Comparison of ENCODE assay signal across 1 cellular context in genomic region chr1:2226525-2227340, GRCh38.
TF ChIP-seq lines count a peak whose summit lies in the region.

No MANE protein-coding gene starts in this region.

TF ChIP-seq in HepG2, 621 proteins besides CTCF, POLR2A, EP300 and RAD21 (continued from another document and continues in another):
- no peak for TF ChIP-seq KLF13 (CRISPR knock-in tag; IDR thresholded peaks at IDR 0.05)
- TF ChIP-seq MAX (IDR thresholded peaks at IDR 0.05): 0 out of 2 replicates have a peak, but pooled peaks have one; percentile 8
- no peak for TF ChIP-seq ZNF292 (CRISPR knock-in tag; IDR thresholded peaks at IDR 0.05; ENCODE audit: borderline replicate concordance, low read depth)
- TF ChIP-seq ZSCAN22 (CRISPR knock-in tag; IDR thresholded peaks at IDR 0.05): no peak
- TF ChIP-seq MLXIP (CRISPR knock-in tag; IDR thresholded peaks at IDR 0.05; ENCODE audit: borderline replicate concordance): no peak
- TF ChIP-seq ZNF329 (CRISPR knock-in tag; IDR thresholded peaks at IDR 0.05; ENCODE audit: low read depth): no peak
- TF ChIP-seq ETV5 (CRISPR knock-in tag; IDR thresholded peaks at IDR 0.05; ENCODE audit: borderline replicate concordance): no peak
- no peak for TF ChIP-seq ZNF367 (CRISPR knock-in tag; IDR thresholded peaks at IDR 0.05; ENCODE audit: borderline replicate concordance)
- TF ChIP-seq ZNF790 (CRISPR knock-in tag; IDR thresholded peaks at IDR 0.05; ENCODE audit: borderline replicate concordance): no peak
- no peak for TF ChIP-seq ZNF10 (CRISPR knock-in tag; IDR thresholded peaks at IDR 0.05; ENCODE audit: borderline replicate concordance, low read depth)
- no peak for TF ChIP-seq ZXDC (CRISPR knock-in tag; IDR thresholded peaks at IDR 0.05)
- no peak; the same call in 1 of the 2 replicates for TF ChIP-seq ZNF160 (CRISPR knock-in tag; IDR thresholded peaks at IDR 0.05)
- TF ChIP-seq E2F2 (CRISPR knock-in tag; IDR thresholded peaks at IDR 0.05; ENCODE audit: borderline replicate concordance): 0 out of 2 replicates have a peak, but pooled peaks have one; percentile 35
- TF ChIP-seq ZNF337 (CRISPR knock-in tag; IDR thresholded peaks at IDR 0.05; ENCODE audit: borderline replicate concordance, low read depth): no peak
- TF ChIP-seq ZNF382 (CRISPR knock-in tag; IDR thresholded peaks at IDR 0.05; ENCODE audit: borderline replicate concordance): no peak
- no peak for TF ChIP-seq ZNF609 (CRISPR knock-in tag; IDR thresholded peaks at IDR 0.05; ENCODE audit: borderline replicate concordance)
- TF ChIP-seq ZFY (CRISPR knock-in tag; IDR thresholded peaks at IDR 0.05): peak; percentile 48
- TF ChIP-seq ZNF121 (CRISPR knock-in tag; IDR thresholded peaks at IDR 0.05): no peak
- peak; percentile 39; the same call in 1 of the 2 replicates for TF ChIP-seq ZNF891 (CRISPR knock-in tag; IDR thresholded peaks at IDR 0.05)
- no peak for TF ChIP-seq ZBTB20 (CRISPR knock-in tag; IDR thresholded peaks at IDR 0.05; ENCODE audit: borderline replicate concordance, low read depth)
- TF ChIP-seq ARID2 (CRISPR knock-in tag; IDR thresholded peaks at IDR 0.05; ENCODE audit: borderline replicate concordance): no peak
- 0 out of 2 replicates have a peak, but pooled peaks have one; percentile 12 for TF ChIP-seq WIZ (CRISPR knock-in tag; IDR thresholded peaks at IDR 0.05)
- no peak for TF ChIP-seq ZNF784 (CRISPR knock-in tag; IDR thresholded peaks at IDR 0.05; ENCODE audit: borderline replicate concordance)
- 0 out of 2 replicates have a peak, but pooled peaks have one; percentile 51 for TF ChIP-seq ZKSCAN5 (CRISPR knock-in tag; IDR thresholded peaks at IDR 0.05)
- no peak for TF ChIP-seq TCF7 (IDR thresholded peaks at IDR 0.05; ENCODE audit: low read depth)
- no peak for TF ChIP-seq SKI (IDR thresholded peaks at IDR 0.05; ENCODE audit: partially characterized antibody)
- no peak for TF ChIP-seq RFX3 (CRISPR knock-in tag; IDR thresholded peaks at IDR 0.05)
- TF ChIP-seq ZNF275 (CRISPR knock-in tag; IDR thresholded peaks at IDR 0.05; ENCODE audit: borderline replicate concordance): 0 out of 2 replicates have a peak, but pooled peaks have one; percentile 10
- TF ChIP-seq CEBPB (IDR thresholded peaks at IDR 0.05; ENCODE audit: borderline replicate concordance, low read depth, low read length): no peak
- no peak for TF ChIP-seq ZNF20 (CRISPR knock-in tag; IDR thresholded peaks at IDR 0.05)
- no peak for TF ChIP-seq NFE2 (CRISPR knock-in tag; IDR thresholded peaks at IDR 0.05)
- no peak for TF ChIP-seq ZGPAT (CRISPR knock-in tag; IDR thresholded peaks at IDR 0.05)
- no peak for TF ChIP-seq KDM5B (CRISPR knock-in tag; IDR thresholded peaks at IDR 0.05; ENCODE audit: borderline replicate concordance)
- no peak for TF ChIP-seq IKZF4 (CRISPR knock-in tag; IDR thresholded peaks at IDR 0.05; ENCODE audit: borderline replicate concordance, low read depth, not compliant biosample characterization)
- TF ChIP-seq ZSCAN9 (CRISPR knock-in tag; IDR thresholded peaks at IDR 0.05; ENCODE audit: borderline replicate concordance): no peak
- TF ChIP-seq THAP7 (CRISPR knock-in tag; IDR thresholded peaks at IDR 0.05): no peak
- no peak for TF ChIP-seq BHLHE40 (IDR thresholded peaks at IDR 0.05; ENCODE audit: low read length)
- 0 out of 4 replicates have a peak, but pooled peaks of 1 of the 2 experiments have one; percentile 9 for TF ChIP-seq HMGXB4 (CRISPR knock-in tag; IDR thresholded peaks at IDR 0.05; ENCODE audit: borderline replicate concordance in 1 of 2, low read depth in 1 of 2)
- no peak for TF ChIP-seq PTBP1 (IDR thresholded peaks at IDR 0.05; ENCODE audit: low read depth, low read length, poor library complexity, severe bottlenecking)
- TF ChIP-seq HDAC2 (CRISPR knock-in tag; IDR thresholded peaks at IDR 0.05): no peak
- TF ChIP-seq HNRNPH1 (optimal IDR thresholded peaks at IDR 0.05; ENCODE audit: low read depth, low read length): no peak
- TF ChIP-seq KDM4B (CRISPR knock-in tag; IDR thresholded peaks at IDR 0.05): no peak
- no peak for TF ChIP-seq MBNL3 (CRISPR knock-in tag; conservative IDR thresholded peaks at IDR 0.05)
- no peak for TF ChIP-seq EHMT2 (IDR thresholded peaks at IDR 0.05; ENCODE audit: borderline replicate concordance, low read depth, low read length)
- TF ChIP-seq SIN3B (IDR thresholded peaks at IDR 0.05; ENCODE audit: low read length): no peak
- no peak for TF ChIP-seq PHB2 (IDR thresholded peaks at IDR 0.05; ENCODE audit: partially characterized antibody)
- TF ChIP-seq ZNF878 (CRISPR knock-in tag; IDR thresholded peaks at IDR 0.05): no peak
